11 cellular contexts compared by ENCODE assay signal in the genomic region with DNA sequence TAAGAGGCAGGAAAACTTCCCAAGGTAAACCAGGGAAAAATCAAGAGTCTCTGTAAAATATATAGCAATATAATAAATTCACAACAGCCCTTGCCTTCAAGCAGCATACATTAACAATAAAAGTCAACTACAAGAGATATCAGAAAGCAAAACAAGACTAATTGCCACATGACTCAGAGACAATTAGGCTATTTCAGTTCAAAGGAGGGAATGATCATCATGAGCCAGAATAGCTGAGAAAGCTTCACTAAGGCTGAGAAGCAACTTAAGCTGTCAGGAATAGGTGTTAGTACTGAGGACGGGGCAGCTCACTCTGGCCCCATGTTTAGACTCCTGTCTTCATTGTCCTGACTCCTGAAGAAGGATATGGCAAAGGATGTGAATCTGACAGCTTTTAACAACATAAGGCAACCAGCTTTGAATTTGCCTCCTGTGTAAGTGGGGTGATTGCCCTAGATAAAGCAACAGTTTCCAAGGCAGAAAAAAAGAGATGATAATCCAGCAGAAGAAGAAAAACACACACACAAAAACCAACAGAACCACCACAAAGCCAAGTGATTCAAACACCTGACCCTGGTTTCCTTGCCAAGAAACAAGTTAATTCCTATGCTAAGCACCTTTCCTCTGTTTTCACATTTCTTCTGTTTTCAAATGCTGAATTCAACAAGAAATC.
DNase-seq lines count a peak whose midpoint lies in the region; ATAC-seq and TF ChIP-seq lines count a peak whose summit lies in the region.
"Had no signal": no experiment of that assay in that cellular context is flagged by ENCODE, and none has a peak within 500 bp of the region (broad histone marks: within the 10 kb centered on the region; RNA-seq: fewer than 3 reads in every experiment).

No MANE protein-coding gene starts in this region.

- peak overlapping the region; percentile 29 for H3K27ac ChIP-seq in cardiac muscle cell
- H3K27ac ChIP-seq in left ventricle myocardium inferior (replicated peaks) = no peak overlapping the region
- H3K27ac ChIP-seq: gastroesophageal sphincter had no signal

- peak; percentile 4 for ATAC-seq in activated naive CD8-positive, alpha-beta T cell treated with anti-CD3 and anti-CD28 coated beads, Interleukin-2, amount 50 U/mL, for 24 hours
- ATAC-seq in left lobe of liver = peak; percentile 70
- no peak for ATAC-seq in HG03095 (IDR thresholded peaks at IDR 0.05; ENCODE audit: unreplicated experiment)
- ATAC-seq in HG02623 (IDR thresholded peaks at IDR 0.05; ENCODE audit: unreplicated experiment) = no peak
- ATAC-seq: gastroesophageal sphincter had no signal

- no peaks in the 10 kb centered on the region for H3K27me3 Mint-ChIP-seq in activated naive CD8-positive, alpha-beta T cell treated with anti-CD3 and anti-CD28 coated beads, Interleukin-2, amount 50 U/mL, for 24 hours
- no peaks in the 10 kb centered on the region for H3K27me3 Mint-ChIP-seq in type B pancreatic cell

- no peak for DNase-seq in cardiac muscle cell (ENCODE audit: low read depth in 1 of 2, low spot score in 1 of 2)
- DNase-seq in left ventricle myocardium inferior = no peak
- DNase-seq in activated naive CD8-positive, alpha-beta T cell treated with anti-CD3 and anti-CD28 coated beads, Interleukin-2, amount 50 U/mL, for 24 hours = no peak
- no peak for DNase-seq in left lobe of liver (ENCODE audit: low spot score)
- no peak for DNase-seq in type B pancreatic cell (ENCODE audit: extremely low spot score, unreplicated experiment)
- DNase-seq in NK-92 treated with Interleukin-12 subunit alpha and Interleukin-12 subunit beta, amount 100 ng/mL, for 24 hours (lab: John Stamatoyannopoulos, UW) = no peak
- DNase-seq: MG63, SK-N-SH had no signal

- TF ChIP-seq CTCF in cardiac muscle cell (IDR thresholded peaks at IDR 0.05; ENCODE audit: low read depth, low read length) = no peak
- TF ChIP-seq CTCF in left ventricle myocardium inferior (IDR thresholded peaks at IDR 0.05; ENCODE audit: borderline replicate concordance) = no peak
- TF ChIP-seq CTCF in type B pancreatic cell (conservative IDR thresholded peaks at IDR 0.05) = no peak

- H3K36me3 ChIP-seq in cardiac muscle cell (no peaks in the 10 kb centered on the region), left ventricle myocardium inferior (no peaks in the 10 kb centered on the region)
- H3K36me3 ChIP-seq: gastroesophageal sphincter, MG63 had no signal

- H3K9me3 ChIP-seq in cardiac muscle cell (ENCODE audit: low read depth) (no peaks in the 10 kb centered on the region), left ventricle myocardium inferior (replicated peaks) (no peaks in the 10 kb centered on the region)
- H3K9me3 ChIP-seq: gastroesophageal sphincter, MG63, SK-N-SH had no signal

- H3K4me1 Mint-ChIP-seq in activated naive CD8-positive, alpha-beta T cell treated with anti-CD3 and anti-CD28 coated beads, Interleukin-2, amount 50 U/mL, for 24 hours = peaks cover 63% of the 10 kb centered on the region
- peaks cover 24% of the 10 kb centered on the region for H3K4me1 Mint-ChIP-seq in type B pancreatic cell (ENCODE audit: unreplicated experiment)

- H3K36me3 Mint-ChIP-seq in activated naive CD8-positive, alpha-beta T cell treated with anti-CD3 and anti-CD28 coated beads, Interleukin-2, amount 50 U/mL, for 24 hours (ENCODE audit: low read depth) = no peaks in the 10 kb centered on the region
- no peaks in the 10 kb centered on the region for H3K36me3 Mint-ChIP-seq in type B pancreatic cell

- H3K27me3 ChIP-seq in cardiac muscle cell (no peaks in the 10 kb centered on the region), left ventricle myocardium inferior (ENCODE audit: low read depth) (no peaks in the 10 kb centered on the region)
- H3K27me3 ChIP-seq: gastroesophageal sphincter, MG63 had no signal

- H3K9me3 Mint-ChIP-seq in activated naive CD8-positive, alpha-beta T cell treated with anti-CD3 and anti-CD28 coated beads, Interleukin-2, amount 50 U/mL, for 24 hours = no peaks in the 10 kb centered on the region
- no peaks in the 10 kb centered on the region for H3K9me3 Mint-ChIP-seq in type B pancreatic cell

- peaks cover 16% of the 10 kb centered on the region for H3K4me1 ChIP-seq in cardiac muscle cell (ENCODE audit: low read depth)
- H3K4me1 ChIP-seq in left ventricle myocardium inferior = peaks cover 52% of the 10 kb centered on the region

- H3K4me3 ChIP-seq in cardiac muscle cell (no peak overlapping the region), left ventricle myocardium inferior (no peak overlapping the region)
- H3K4me3 ChIP-seq: gastroesophageal sphincter, MG63 had no signal

- H3K4me3 Mint-ChIP-seq in activated naive CD8-positive, alpha-beta T cell treated with anti-CD3 and anti-CD28 coated beads, Interleukin-2, amount 50 U/mL, for 24 hours = no peak overlapping the region
- no peak overlapping the region for H3K4me3 Mint-ChIP-seq in type B pancreatic cell

- intact Hi-C loops in left ventricle myocardium inferior (cut with micrococcal nuclease) = no loop called here

- peak overlapping the region; percentile 70 for H3K27ac Mint-ChIP-seq in activated naive CD8-positive, alpha-beta T cell treated with anti-CD3 and anti-CD28 coated beads, Interleukin-2, amount 50 U/mL, for 24 hours
- H3K27ac Mint-ChIP-seq in type B pancreatic cell = peak overlapping the region; percentile 61

Comparison
In these comparisons a context has a peak if more than half of its experiments do, and no peak if none do; other contexts are left out.
1. ATAC-seq: peak in activated naive CD8-positive, alpha-beta T cell treated with anti-CD3 and anti-CD28 coated beads, Interleukin-2, amount 50 U/mL, for 24 hours (single experiment) and left lobe of liver (single experiment); none in HG03095 (single experiment) and HG02623 (single experiment).